In the genomic region with DNA sequence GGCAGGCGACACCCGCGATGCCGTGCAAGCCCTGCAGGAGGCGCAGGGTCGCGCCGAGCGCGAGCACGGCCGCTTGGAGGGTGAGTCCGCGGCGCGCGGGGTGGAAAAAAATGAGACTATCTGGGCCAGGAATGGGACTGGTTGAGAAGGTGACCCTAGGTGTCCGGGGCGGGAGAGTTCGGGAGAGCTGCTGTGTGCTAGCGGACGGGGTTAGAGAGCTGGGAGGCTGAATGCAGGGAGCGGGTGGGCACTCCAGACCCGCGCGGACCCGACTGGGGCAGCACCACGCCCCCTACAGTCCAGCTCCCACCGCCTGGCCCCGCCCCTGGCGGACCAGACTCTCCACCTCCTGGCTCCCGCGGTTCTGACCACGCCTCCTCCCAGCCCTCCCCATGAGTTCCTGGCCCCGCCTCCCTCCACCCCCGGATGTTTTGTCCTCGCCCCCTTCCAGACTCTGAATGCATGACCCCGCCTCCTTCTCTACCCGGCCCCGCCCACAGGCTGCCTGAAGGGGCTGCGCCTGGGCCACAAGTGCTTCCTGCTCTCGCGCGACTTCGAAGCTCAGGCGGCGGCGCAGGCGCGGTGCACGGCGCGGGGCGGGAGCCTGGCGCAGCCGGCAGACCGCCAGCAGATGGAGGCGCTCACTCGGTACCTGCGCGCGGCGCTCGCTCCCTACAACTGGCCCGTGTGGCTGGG, we compare ENCODE assay signal across 8 cellular contexts. TPM values are rescaled to one million over a fixed set of nuclear protein-coding genes. Genes with fewer than 3 reads are reported as not detected.
DNase-seq lines count a peak whose midpoint lies in the region; ATAC-seq and TF ChIP-seq lines count a peak whose summit lies in the region.

No MANE protein-coding gene starts in this region.

- TF ChIP-seq POLR2A in spleen (IDR thresholded peaks at IDR 0.05) = peak in 1 of 3 donors; percentile 10

- peak overlapping the region; percentile 57 for H3K4me3 ChIP-seq in GM12875 (ENCODE audit: low read depth, low read length)
- H3K4me3 ChIP-seq in spleen = peak overlapping the region; percentile 44 to 79 (median 48)

- peaks cover 8 to 42% (median 22%) of the 10 kb centered on the region in 6 donors for H3K4me1 ChIP-seq in spleen

- peaks cover 0 to 20% (median 0%) of the 10 kb centered on the region in 8 donors for H3K9me3 ChIP-seq in spleen

- peaks cover 0 to 95% (median 74%) of the 10 kb centered on the region in 7 donors for H3K27me3 ChIP-seq in spleen (replicated peaks in 1 of 7)

- no peaks in the 10 kb centered on the region for H3K36me3 ChIP-seq in spleen

- intact Hi-C loops in spleen (cut with DNase I; ENCODE audit: low total_unique reads) = no loop called here

- peak; percentile 61 for ATAC-seq in HG02943 (IDR thresholded peaks at IDR 0.05; ENCODE audit: low read depth, unreplicated experiment)

- peak overlapping the region; percentile 19 to 78 (median 70) for H3K27ac ChIP-seq in spleen

- TF ChIP-seq CTCF in GM12875 (IDR thresholded peaks at IDR 0.05; ENCODE audit: borderline replicate concordance, insufficient read depth, low read depth, low read length) = peak; percentile 64; the same call in 1 of the 2 replicates
- peak; percentile 19 to 77 (median 61) for TF ChIP-seq CTCF in spleen (IDR thresholded peaks at IDR 0.05 in 8 of 11, conservative IDR thresholded peaks at IDR 0.05 in 3 of 11)

- WGBS in spleen, 5 donors = 0 to 3% (median 2%) methylated on average over 27 to 65 of the region's 65 CpGs

- DNase-seq in NCI-H2081 (lab: John Stamatoyannopoulos, UW) (peak; percentile 83 to 92), iris pigment epithelial cell (ENCODE audit: low read depth) (peak; percentile 99), spleen (peak; percentile 96), T1000 (lab: John Stamatoyannopoulos, UW) (no peak)
- peak; percentile 53 to 78 (median 68) for DNase-seq in activated CD4-positive, CD25-positive, alpha-beta regulatory T cell (lab: John Stamatoyannopoulos, UW)
- peak; percentile 85 for DNase-seq in central memory CD4-positive, alpha-beta T cell

RNA-seq across cellular contexts. Expression of gene CLEC11A, which starts 1.5 kb away (rescaled TPM):
- 10 to 100 TPM in 1 of 7 donors, 1 to 10 TPM in 6; 6.2 to 10.7 (median 9.0) TPM for total RNA-seq in spleen
- polyA plus RNA-seq in spleen = 1 to 10 TPM; 8.7 to 9.0 (median 8.9) TPM

RNA-seq across cellular contexts. Expression of gene SHANK1, which starts 5.1 kb away (rescaled TPM):
- total RNA-seq in spleen = 1 to 10 TPM in 2 of 7 donors, under 1 TPM in 4, not detected in 1; 0.14 to 1.8 (median 0.61) TPM
- under 1 TPM in 2 of 3 donors, not detected in 1; 0.07 to 0.32 TPM for polyA plus RNA-seq in spleen

RNA-seq across cellular contexts. Expression of gene GPR32, which starts 45.6 kb away (rescaled TPM):
- not detected for total RNA-seq in spleen
- not detected for polyA plus RNA-seq in spleen
